In genomic region chr11:41536001-41536568, GRCh38 we compare ENCODE assay signal across 23 cellular contexts.
DNase-seq lines count a peak whose midpoint lies in the region; TF ChIP-seq lines count a peak whose summit lies in the region.
"Had no signal": no experiment of that assay in that cellular context is flagged by ENCODE, and none has a peak within 500 bp of the region (broad histone marks: within the 10 kb centered on the region; RNA-seq: fewer than 3 reads in every experiment).

No MANE protein-coding gene starts in this region.

- H3K27me3 Mint-ChIP-seq in MCF 10A (ENCODE audit: insufficient read depth, unreplicated experiment): no peaks in the 10 kb centered on the region
- H3K27me3 Mint-ChIP-seq: CD4-positive, alpha-beta T cell had no signal

- dilution Hi-C loops in mammary epithelial cell (cut with HindIII; ENCODE audit: low sequenced_read_pairs): no loop called here

- CTCF ChIA-PET in mammary epithelial cell (lab: Charles Lee; ENCODE audit: low non-redundant PET) (no interaction called here), MCF 10A (lab: Yijun Ruan, JAX) (interaction anchor here (0.7 kb wide), 1 partner anchor 9 kb away, joined by 3 read pairs; no protein-coding TSS in a partner anchor)

- H3K79me2 ChIP-seq in mammary epithelial cell (ENCODE audit: insufficient read depth, low read length): no peaks in the 10 kb centered on the region

- H3K4me1 Mint-ChIP-seq in MCF 10A (ENCODE audit: insufficient read depth, unreplicated experiment): no peaks in the 10 kb centered on the region

- intact Hi-C loops in mammary epithelial cell (cut with micrococcal nuclease): no loop called here
- intact Hi-C loops in MCF 10A (cut with micrococcal nuclease): no loop called here

- H3K27ac Mint-ChIP-seq in MCF 10A (ENCODE audit: low read depth, unreplicated experiment): no peak overlapping the region
- H3K27ac Mint-ChIP-seq: CD4-positive, alpha-beta T cell; HFFc6 had no signal

- BruUV-seq in mammary epithelial cell (replicated peaks; lab: Mats Ljungman, UMichigan) (no TSS peak), MCF 10A (replicated peaks; lab: Mats Ljungman, UMichigan) (no TSS peak)

- no peaks in the 10 kb centered on the region for H4K20me1 ChIP-seq in mammary epithelial cell (ENCODE audit: insufficient read depth, low read length)

- no peaks in the 10 kb centered on the region for H3K9me3 ChIP-seq in mammary epithelial cell (replicated peaks; ENCODE audit: insufficient read depth, low read length)
- H3K9me3 ChIP-seq: A549, Caco-2 had no signal

- no peak overlapping the region for H3K4me3 Mint-ChIP-seq in MCF 10A (ENCODE audit: unreplicated experiment)
- H3K4me3 Mint-ChIP-seq: CD4-positive, alpha-beta T cell; HFFc6 had no signal

- peaks cover 32% of the 10 kb centered on the region for H3K4me1 ChIP-seq in mammary epithelial cell (ENCODE audit: insufficient read depth, low read length)
- H3K4me1 ChIP-seq: A549, Caco-2 had no signal

- no peaks in the 10 kb centered on the region for H3K36me3 Mint-ChIP-seq in MCF 10A (ENCODE audit: insufficient read depth, unreplicated experiment)

- H3K4me3 ChIP-seq in mammary epithelial cell (replicated peaks in 1 of 3; ENCODE audit: insufficient read depth in 1 of 3, low read depth in 2 of 3, low read length in 3 of 3): no peak overlapping the region
- H3K4me3 ChIP-seq: A549, GM12878, GM23248, K562 had no signal

- peaks cover 7% of the 10 kb centered on the region for H3K9me3 Mint-ChIP-seq in MCF 10A (ENCODE audit: unreplicated experiment)

- peak overlapping the region; percentile 85 for H2AFZ ChIP-seq in mammary epithelial cell (ENCODE audit: low read depth, low read length)
- H2AFZ ChIP-seq: GM23248 had no signal

- DNase-seq in mammary epithelial cell (peak; percentile 49), MCF 10A (ENCODE audit: unreplicated experiment) (no peak), left kidney (ENCODE audit: low read depth, low spot score) (peak; percentile 68), putamen (ENCODE audit: low spot score) (peak; percentile 21), HuH-7.5 (ENCODE audit: low spot score) (no peak), DMS153 treated with DMSO at 0.1 percent for 48 hours (lab: John Stamatoyannopoulos, UW; ENCODE audit: unreplicated experiment) (no peak), DMS 273 treated with DMSO at 0.1 percent for 48 hours (lab: John Stamatoyannopoulos, UW) (no peak)
- DNase-seq: AML-193; Caco-2; CD4-positive, alpha-beta T cell; DMS153; DMS79 treated with DMSO at 0.1 percent for 48 hours; GF-D8; GM23248; H7; HFFc6; IMR-90 had no signal

- POLR2A ChIA-PET in MCF 10A (lab: Yijun Ruan, JAX): no interaction called here

- H3K36me3 ChIP-seq in mammary epithelial cell (ENCODE audit: insufficient read depth, low read length): no peaks in the 10 kb centered on the region

- in situ Hi-C loops in mammary epithelial cell (cut with MboI; ENCODE audit: low sequenced_read_pairs in 2 of 2): no loop called here

- no peaks in the 10 kb centered on the region for H3K27me3 ChIP-seq in mammary epithelial cell (ENCODE audit: insufficient read depth, low read length)

- no peak for TF ChIP-seq CTCF in mammary epithelial cell (conservative IDR thresholded peaks at IDR 0.05 in 1 of 2, IDR thresholded peaks at IDR 0.05 in 1 of 2; ENCODE audit: extremely low read depth in 1 of 2, insufficient read depth in 1 of 2, low read depth in 1 of 2, low read length in 2 of 2)
- TF ChIP-seq CTCF in MCF 10A (IDR thresholded peaks at IDR 0.05; ENCODE audit: unreplicated experiment): no peak

- H3K9ac ChIP-seq in mammary epithelial cell (ENCODE audit: insufficient read depth, low read length): no peak overlapping the region
- H3K9ac ChIP-seq: GM23248 had no signal

- H3K4me2 ChIP-seq in mammary epithelial cell (ENCODE audit: insufficient read depth, low read depth, low read length): peak overlapping the region; percentile 58
- H3K4me2 ChIP-seq: A549 had no signal

- H3K27ac ChIP-seq in mammary epithelial cell (ENCODE audit: insufficient read depth, low read depth, low read length): no peak overlapping the region
- H3K27ac ChIP-seq: 22Rv1, A549, C4-2B, GM23248, HL-60 had no signal

- 20% methylated on average over 10 of the region's 11 CpGs for WGBS in mammary epithelial cell (ENCODE audit: low coverage, missing lambda C conversion rate)

Comparison
In these comparisons a context has a peak if more than half of its experiments do, and no peak if none do; other contexts are left out.
1. DNase-seq: peak in mammary epithelial cell (single experiment), left kidney (single experiment) and putamen (single experiment); none in MCF 10A (single experiment), HuH-7.5 (single experiment), DMS153 treated with DMSO at 0.1 percent for 48 hours (single experiment) and DMS 273 treated with DMSO at 0.1 percent for 48 hours (single experiment).